In the genomic region with DNA sequence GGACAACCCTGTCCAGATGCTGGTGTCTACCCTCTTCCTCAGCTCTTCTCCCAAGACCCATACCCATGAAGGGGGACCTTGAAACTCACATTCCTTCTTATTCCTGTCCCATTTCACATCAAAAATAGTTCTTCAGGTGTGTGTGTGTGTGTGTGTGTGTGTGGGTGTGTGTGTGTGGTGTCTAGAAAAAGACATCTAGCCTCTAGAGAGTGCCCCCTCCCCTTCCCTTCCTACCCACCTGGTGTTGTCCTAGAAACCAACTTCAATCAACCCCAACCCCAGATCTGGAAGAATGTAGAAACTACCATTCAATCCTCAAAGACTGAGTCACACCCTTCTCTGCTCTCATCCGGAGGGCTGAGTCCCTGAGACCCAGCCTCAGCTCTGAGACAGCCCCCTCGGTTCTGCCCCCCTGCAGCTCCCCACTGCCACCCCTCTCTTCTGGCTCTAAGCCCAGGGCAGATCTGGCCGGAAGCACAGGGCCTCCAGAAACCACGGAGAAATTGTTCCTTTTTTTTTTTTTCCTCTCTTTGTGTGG, we compare ENCODE assay signal across 9 cellular contexts. TPM values are rescaled to one million over a fixed set of nuclear protein-coding genes. Genes with fewer than 3 reads are reported as not detected.
DNase-seq lines count a peak whose midpoint lies in the region; ATAC-seq, FAIRE-seq and TF ChIP-seq lines count a peak whose summit lies in the region.
"Had no signal": no experiment of that assay in that cellular context is flagged by ENCODE, and none has a peak within 500 bp of the region (broad histone marks: within the 10 kb centered on the region; RNA-seq: fewer than 3 reads in every experiment).

No MANE protein-coding gene starts in this region.

- H3K27ac Mint-ChIP-seq in type B pancreatic cell: peak overlapping the region; percentile 64

- peak overlapping the region; percentile 5 for H3K27ac ChIP-seq in A673 (ENCODE audit: low read depth, low read length, poor library complexity, severe bottlenecking)
- H3K27ac ChIP-seq in effector memory CD4-positive, alpha-beta T cell (ENCODE audit: insufficient read depth, low read length, poor library complexity, severe bottlenecking): peak overlapping the region; percentile 72

- no peak for TF ChIP-seq POLR2A in H54 (IDR thresholded peaks at IDR 0.05; ENCODE audit: low read depth, low read length)

- H3K36me3 ChIP-seq in A673 (ENCODE audit: insufficient read depth, low read length, poor library complexity, severe bottlenecking): no peaks in the 10 kb centered on the region
- H3K36me3 ChIP-seq in effector memory CD4-positive, alpha-beta T cell (ENCODE audit: control insufficient read depth, insufficient read depth, low read length): peaks cover 24% of the 10 kb centered on the region

- H3K27me3 ChIP-seq in A673 (replicated peaks; ENCODE audit: insufficient read depth, low read depth, low read length, poor library complexity): peaks cover 24% of the 10 kb centered on the region
- H3K27me3 ChIP-seq in effector memory CD4-positive, alpha-beta T cell (replicated peaks; ENCODE audit: control insufficient read depth, insufficient read depth, low read length, poor library complexity, severe bottlenecking): no peaks in the 10 kb centered on the region

- H3K4me3 ChIP-seq in A673 (ENCODE audit: low read depth, low read length, poor library complexity, severe bottlenecking): no peak overlapping the region
- H3K4me3 ChIP-seq in effector memory CD4-positive, alpha-beta T cell (ENCODE audit: insufficient read depth, low read depth, low read length, poor library complexity, severe bottlenecking): no peak overlapping the region

- POLR2A ChIA-PET in A673 (lab: Charles Lee; ENCODE audit: low non-redundant PET): no interaction called here

- CTCF ChIA-PET in A673 (lab: Charles Lee): interaction anchor here (0.5 kb wide), 1 partner anchor 14 kb away, joined by 3 read pairs; no protein-coding TSS in a partner anchor

- no peaks in the 10 kb centered on the region for H3K36me3 Mint-ChIP-seq in type B pancreatic cell

- ATAC-seq in HG02852 (IDR thresholded peaks at IDR 0.05; ENCODE audit: unreplicated experiment): no peak
- ATAC-seq in HG02870 (IDR thresholded peaks at IDR 0.05; ENCODE audit: unreplicated experiment): no peak

- peaks cover 9% of the 10 kb centered on the region for H3K4me1 ChIP-seq in A673 (ENCODE audit: insufficient read depth, low read length, poor library complexity, severe bottlenecking)
- peaks cover 50% of the 10 kb centered on the region for H3K4me1 ChIP-seq in effector memory CD4-positive, alpha-beta T cell (ENCODE audit: control insufficient read depth, insufficient read depth, low read length, poor library complexity, severe bottlenecking)

- FAIRE-seq in H54 (lab: Jason Lieb, UNC): no peak

- no peak for TF ChIP-seq CTCF in A673 (conservative IDR thresholded peaks at IDR 0.05; ENCODE audit: low read depth, low read length)
- TF ChIP-seq CTCF in type B pancreatic cell (conservative IDR thresholded peaks at IDR 0.05): no peak

- peak overlapping the region; percentile 25 for H3K4me3 Mint-ChIP-seq in type B pancreatic cell

- H3K27me3 Mint-ChIP-seq in type B pancreatic cell: peaks cover 26% of the 10 kb centered on the region

- intact Hi-C loops in A673 (cut with micrococcal nuclease; ENCODE audit: unreplicated experiment): no loop called here

- DNase-seq in A673 (ENCODE audit: low spot score) (peak; percentile 58), H54 (ENCODE audit: insufficient read length, low spot score) (peak; percentile 96), T follicular helper cell (ENCODE audit: low read depth) (peak; percentile 49), type B pancreatic cell (ENCODE audit: extremely low spot score, unreplicated experiment) (no peak), DMS114 treated with DMSO at 0.1 percent for 48 hours (lab: John Stamatoyannopoulos, UW; ENCODE audit: unreplicated experiment) (no peak)
- peak in 2 of 3 donors; percentile 15 to 49 for DNase-seq in effector memory CD4-positive, alpha-beta T cell

- no peaks in the 10 kb centered on the region for H3K9me3 Mint-ChIP-seq in type B pancreatic cell

- no peaks in the 10 kb centered on the region for H3K9me3 ChIP-seq in A673 (ENCODE audit: low read depth, low read length, poor library complexity, severe bottlenecking)
- no peaks in the 10 kb centered on the region for H3K9me3 ChIP-seq in effector memory CD4-positive, alpha-beta T cell (ENCODE audit: control insufficient read depth, low read length)

- peaks cover 50% of the 10 kb centered on the region for H3K4me1 Mint-ChIP-seq in type B pancreatic cell (ENCODE audit: unreplicated experiment)

- BruUV-seq in A673 (replicated peaks; lab: Mats Ljungman, UMichigan): no TSS peak

RNA-seq across cellular contexts. Expression of gene KCNN4, which starts 3.5 kb away (rescaled TPM):
- total RNA-seq in A673 (2021) (0.20 TPM in 1 of 2 replicates, not detected in the other), type B pancreatic cell (ENCODE audit: low replicate concordance) (1.6 and 7.7 TPM in 2 replicates)

RNA-seq across cellular contexts. Expression of gene SMG9, which starts 22.5 kb away (rescaled TPM):
- total RNA-seq in A673 (2021) (78.8 and 90.6 TPM in 2 replicates), type B pancreatic cell (ENCODE audit: low replicate concordance) (44.5 and 64.9 TPM in 2 replicates)

RNA-seq across cellular contexts. Expression of gene LYPD5, which starts 25.0 kb away (rescaled TPM):
- total RNA-seq in A673 (2021): not detected in 2 replicates
- 0.85 and 3.9 TPM in 2 replicates for total RNA-seq in type B pancreatic cell (ENCODE audit: low replicate concordance)
- total RNA-seq: mononuclear cell had no signal

RNA-seq across cellular contexts. Expression of gene ZNF283, which starts 49.9 kb away (rescaled TPM):
- total RNA-seq in A673 (2021): 9.4 and 9.7 TPM in 2 replicates
- total RNA-seq in type B pancreatic cell (ENCODE audit: low replicate concordance): 13.1 and 18.2 TPM in 2 replicates

Comparison
In these comparisons a context has a peak if more than half of its experiments do, and no peak if none do; other contexts are left out.
1. DNase-seq: peak in A673 (single experiment), H54 (single experiment), T follicular helper cell (single experiment) and effector memory CD4-positive, alpha-beta T cell (2 of 3); none in type B pancreatic cell (single experiment) and DMS114 treated with DMSO at 0.1 percent for 48 hours (single experiment).